8 cellular contexts compared by ENCODE assay signal in the genomic region with DNA sequence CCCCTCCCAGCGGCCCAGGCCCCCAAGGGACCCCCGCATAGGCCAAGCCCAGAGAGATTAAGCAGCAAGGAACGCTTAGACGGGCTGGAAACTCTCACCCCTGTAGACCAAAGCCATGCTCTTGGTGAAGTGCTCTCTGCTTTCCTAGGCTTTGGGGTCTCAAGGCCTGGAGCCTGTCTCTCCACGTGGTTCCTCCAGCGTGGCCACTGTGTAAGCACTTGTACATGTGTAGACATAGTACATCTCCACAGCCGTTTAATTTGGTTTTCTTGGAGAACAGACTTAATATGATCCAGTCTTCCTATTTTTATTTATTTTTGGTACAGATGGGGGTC. TPM values are rescaled to one million over a fixed set of nuclear protein-coding genes. Genes with fewer than 3 reads are reported as not detected.
A peak's percentile ranks its signal among the peaks of the same experiment; 100 is the strongest.
DNase-seq lines count a peak whose midpoint lies in the region; ATAC-seq, FAIRE-seq and TF ChIP-seq lines count a peak whose summit lies in the region.

No MANE protein-coding gene starts in this region.

- peak overlapping the region; percentile 40 to 95 (median 89) for H3K27ac Mint-ChIP-seq in CD4-positive, CD25-positive, alpha-beta regulatory T cell
- peak overlapping the region; percentile 98 for H3K27ac Mint-ChIP-seq in activated naive CD8-positive, alpha-beta T cell treated with anti-CD3 and anti-CD28 coated beads, Interleukin-2, amount 50 U/mL, for 24 hours

- H3K27me3 ChIP-seq in CD4-positive, CD25-positive, alpha-beta regulatory T cell (ENCODE audit: control insufficient read depth, insufficient read depth, low read length): no peaks in the 10 kb centered on the region
- H3K27me3 ChIP-seq in lower lobe of right lung (ENCODE audit: low read depth) (no peaks in the 10 kb centered on the region), aorta (ENCODE audit: control insufficient read depth in 1 of 2, insufficient read depth in 2 of 2, low read length in 1 of 2) (no peaks in the 10 kb centered on the region)

- TF ChIP-seq CTCF in lower lobe of right lung (IDR thresholded peaks at IDR 0.05): no peak

- peaks cover 18% of the 10 kb centered on the region for H3K36me3 Mint-ChIP-seq in CD4-positive, CD25-positive, alpha-beta regulatory T cell
- peaks cover 49% of the 10 kb centered on the region for H3K36me3 Mint-ChIP-seq in activated naive CD8-positive, alpha-beta T cell treated with anti-CD3 and anti-CD28 coated beads, Interleukin-2, amount 50 U/mL, for 24 hours (ENCODE audit: low read depth)

- no peaks in the 10 kb centered on the region for H3K9me3 ChIP-seq in CD4-positive, CD25-positive, alpha-beta regulatory T cell (ENCODE audit: control insufficient read depth in 2 of 2, low read length in 2 of 2)
- H3K9me3 ChIP-seq in lower lobe of right lung (no peaks in the 10 kb centered on the region), aorta (ENCODE audit: control insufficient read depth, low read length) (no peaks in the 10 kb centered on the region)

- TF ChIP-seq POLR2A in GM12891 (IDR thresholded peaks at IDR 0.05; ENCODE audit: low read depth, low read length): no peak

- H3K27ac ChIP-seq in CD4-positive, CD25-positive, alpha-beta regulatory T cell (ENCODE audit: insufficient read depth, low read length, poor library complexity, severe bottlenecking): peak overlapping the region; percentile 67
- H3K27ac ChIP-seq in lower lobe of right lung (peak overlapping the region; percentile 92), aorta (ENCODE audit: low read depth in 1 of 2, low read length in 2 of 2) (no peak overlapping the region)

- no peak for DNase-seq in CD4-positive, CD25-positive, alpha-beta regulatory T cell
- DNase-seq in activated naive CD8-positive, alpha-beta T cell treated with anti-CD3 and anti-CD28 coated beads, Interleukin-2, amount 50 U/mL, for 24 hours: no peak
- DNase-seq in lower lobe of right lung: no peak
- no peak for DNase-seq in aorta
- no peak for DNase-seq in GM12891 (ENCODE audit: insufficient read length, low spot score)
- no peak for DNase-seq in DMS79 (lab: John Stamatoyannopoulos, UW)

- peaks cover 9% of the 10 kb centered on the region for H3K36me3 ChIP-seq in CD4-positive, CD25-positive, alpha-beta regulatory T cell (ENCODE audit: control insufficient read depth, insufficient read depth, low read length)
- H3K36me3 ChIP-seq in lower lobe of right lung: no peaks in the 10 kb centered on the region
- H3K36me3 ChIP-seq in aorta (ENCODE audit: control insufficient read depth in 1 of 2, insufficient read depth in 2 of 2, low read length in 1 of 2): no peaks in the 10 kb centered on the region

- peak overlapping the region; percentile 93 to 98 (median 96) for H3K4me3 Mint-ChIP-seq in CD4-positive, CD25-positive, alpha-beta regulatory T cell
- H3K4me3 Mint-ChIP-seq in activated naive CD8-positive, alpha-beta T cell treated with anti-CD3 and anti-CD28 coated beads, Interleukin-2, amount 50 U/mL, for 24 hours: peak overlapping the region; percentile 93

- no peaks in the 10 kb centered on the region for H3K9me3 Mint-ChIP-seq in CD4-positive, CD25-positive, alpha-beta regulatory T cell
- H3K9me3 Mint-ChIP-seq in activated naive CD8-positive, alpha-beta T cell treated with anti-CD3 and anti-CD28 coated beads, Interleukin-2, amount 50 U/mL, for 24 hours: peaks cover 4% of the 10 kb centered on the region

- H3K4me1 Mint-ChIP-seq in CD4-positive, CD25-positive, alpha-beta regulatory T cell: peaks cover 36 to 61% (median 53%) of the 10 kb centered on the region in 4 donors
- H3K4me1 Mint-ChIP-seq in activated naive CD8-positive, alpha-beta T cell treated with anti-CD3 and anti-CD28 coated beads, Interleukin-2, amount 50 U/mL, for 24 hours: peaks cover 68% of the 10 kb centered on the region

- H3K4me1 ChIP-seq in CD4-positive, CD25-positive, alpha-beta regulatory T cell (ENCODE audit: control insufficient read depth, insufficient read depth, low read length, poor library complexity, severe bottlenecking): peaks cover 34% of the 10 kb centered on the region
- H3K4me1 ChIP-seq in lower lobe of right lung (peaks cover 71% of the 10 kb centered on the region), aorta (ENCODE audit: control insufficient read depth in 1 of 2, insufficient read depth in 2 of 2, low read length in 2 of 2) (no peaks in the 10 kb centered on the region)

- no peaks in the 10 kb centered on the region for H3K27me3 Mint-ChIP-seq in CD4-positive, CD25-positive, alpha-beta regulatory T cell
- H3K27me3 Mint-ChIP-seq in activated naive CD8-positive, alpha-beta T cell treated with anti-CD3 and anti-CD28 coated beads, Interleukin-2, amount 50 U/mL, for 24 hours: no peaks in the 10 kb centered on the region

- intact Hi-C loops in lower lobe of right lung (cut with DNase I) (no loop called here), aorta (cut with DNase I) (no loop called here)

- 36 to 50% methylated on average over 7 of the region's 7 CpGs for WGBS in aorta, 2 donors

- ATAC-seq in CD4-positive, CD25-positive, alpha-beta regulatory T cell (ENCODE audit: low read depth in 2 of 2): peak in 1 of 2 donors; percentile 1
- peak; percentile 11 for ATAC-seq in HG02943 (IDR thresholded peaks at IDR 0.05; ENCODE audit: low read depth, unreplicated experiment)
- peak; percentile 3 for ATAC-seq in activated naive CD8-positive, alpha-beta T cell treated with anti-CD3 and anti-CD28 coated beads, Interleukin-2, amount 50 U/mL, for 24 hours
- peak; percentile 5 to 11 for ATAC-seq in lower lobe of right lung
- ATAC-seq in aorta (ENCODE audit: low FRiP score): peak; percentile 45
- ATAC-seq in GM21825 (IDR thresholded peaks at IDR 0.05; ENCODE audit: unreplicated experiment): no peak

- no peak for FAIRE-seq in GM12891 (lab: Jason Lieb, UNC)

- peak overlapping the region; percentile 83 for H3K4me3 ChIP-seq in CD4-positive, CD25-positive, alpha-beta regulatory T cell (ENCODE audit: low read depth, low read length)
- H3K4me3 ChIP-seq in lower lobe of right lung (peak overlapping the region; percentile 88), aorta (ENCODE audit: low read length in 2 of 2) (peak overlapping the region; percentile 76 to 81)

TF ChIP-seq in GM12891, 5 proteins besides CTCF, POLR2A, EP300 and RAD21:
- no peak for TF ChIP-seq POU2F2 (IDR thresholded peaks at IDR 0.05; ENCODE audit: low read depth, low read length)
- no peak for TF ChIP-seq POLR2AphosphoS5 (IDR thresholded peaks at IDR 0.05; ENCODE audit: low read depth, low read length)
- TF ChIP-seq SPI1 (IDR thresholded peaks at IDR 0.05; ENCODE audit: low read depth, low read length): no peak
- no peak for TF ChIP-seq TAF1 (IDR thresholded peaks at IDR 0.05; ENCODE audit: low read depth, low read length)
- no peak for TF ChIP-seq PAX5 (IDR thresholded peaks at IDR 0.05; ENCODE audit: insufficient read depth, low read length, severe bottlenecking)

RNA-seq across cellular contexts. Expression of a gene that starts 1.1 kb away (rescaled TPM):
- total RNA-seq in CD4-positive, CD25-positive, alpha-beta regulatory T cell: 7.3 TPM
- 1 to 10 TPM; 3.1 to 5.0 (median 4.0) TPM for polyA plus RNA-seq in CD4-positive, CD25-positive, alpha-beta regulatory T cell
- total RNA-seq in lower lobe of right lung (18.5 TPM), aorta (1 to 10 TPM; 5.4 to 6.6 TPM)
- 1 to 10 TPM; 3.5 to 4.5 TPM for polyA plus RNA-seq in aorta
- 7.2 TPM for polyA plus RNA-seq in GM12891 (2012; ENCODE audit: low read depth, missing spikeins)

RNA-seq across cellular contexts. Expression of a gene that starts 17.0 kb away (rescaled TPM):
- 0.39 TPM for total RNA-seq in CD4-positive, CD25-positive, alpha-beta regulatory T cell
- polyA plus RNA-seq in CD4-positive, CD25-positive, alpha-beta regulatory T cell: under 1 TPM in 2 of 4 donors, not detected in 2; 0.26 to 0.32 TPM
- total RNA-seq in lower lobe of right lung (2.1 TPM), aorta (not detected)
- polyA plus RNA-seq in aorta: under 1 TPM in 1 of 2 donors, not detected in 1; 0.25 TPM
- 0.08 TPM for polyA plus RNA-seq in GM12891 (2012; ENCODE audit: low read depth, missing spikeins)

RNA-seq across cellular contexts. Expression of a gene that starts 17.7 kb away (rescaled TPM):
- 39.0 TPM for total RNA-seq in CD4-positive, CD25-positive, alpha-beta regulatory T cell
- 10 to 100 TPM; 17.2 to 22.8 (median 19.0) TPM for polyA plus RNA-seq in CD4-positive, CD25-positive, alpha-beta regulatory T cell
- total RNA-seq in lower lobe of right lung (44.5 TPM), aorta (10 to 100 TPM; 28.8 to 30.9 TPM)
- 10 to 100 TPM; 11.0 to 13.4 TPM for polyA plus RNA-seq in aorta
- 13.1 TPM for polyA plus RNA-seq in GM12891 (2012; ENCODE audit: low read depth, missing spikeins)

RNA-seq across cellular contexts. Expression of a gene that starts 26.9 kb away (rescaled TPM):
- 0.42 TPM for total RNA-seq in CD4-positive, CD25-positive, alpha-beta regulatory T cell
- under 1 TPM in 3 of 4 donors, not detected in 1; 0.35 to 1.00 (median 0.48) TPM for polyA plus RNA-seq in CD4-positive, CD25-positive, alpha-beta regulatory T cell
- not detected for total RNA-seq in lower lobe of right lung
- total RNA-seq in aorta: under 1 TPM in 1 of 2 donors, not detected in 1; 0.18 TPM
- polyA plus RNA-seq in aorta: under 1 TPM in 1 of 2 donors, not detected in 1; 0.03 TPM
- 4.7 TPM for polyA plus RNA-seq in GM12891 (2012; ENCODE audit: low read depth, missing spikeins)

Comparison
In these comparisons a context has a peak if more than half of its experiments do, and no peak if none do; other contexts are left out.
1. H3K27ac ChIP-seq: peak in CD4-positive, CD25-positive, alpha-beta regulatory T cell (single experiment) and lower lobe of right lung (single experiment); none in aorta (0 of 2).
2. Peak in every context shown above with its lines, with median percentiles within 50 percentile points of each other: H3K4me3 ChIP-seq.